Comparison of ENCODE assay signal across 1 cellular context in the genomic region with DNA sequence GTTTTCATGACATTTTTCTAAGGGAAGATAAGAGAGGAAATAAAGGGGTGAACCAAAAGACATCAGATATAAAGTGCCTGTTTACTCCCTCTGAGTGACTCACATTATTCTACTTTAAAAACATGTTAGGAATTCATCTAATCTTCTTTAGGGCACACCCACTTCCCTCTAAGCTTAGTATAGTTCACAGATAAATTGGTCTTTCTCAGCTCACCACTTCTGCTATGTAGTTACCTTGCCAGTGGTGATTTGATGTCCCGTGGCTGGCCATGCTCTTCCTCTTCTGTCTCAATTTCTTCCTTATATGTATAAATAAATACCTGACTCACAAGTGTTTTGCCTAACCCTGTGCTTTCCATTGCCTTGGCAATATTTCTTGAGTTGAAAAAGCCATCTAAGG.
TF ChIP-seq lines count a peak whose summit lies in the region.

No MANE protein-coding gene starts in this region.

TF ChIP-seq in K562, 482 proteins besides CTCF, POLR2A, EP300 and RAD21 (continued from another document and continues in another):
- TF ChIP-seq CREB1 (IDR thresholded peaks at IDR 0.05), result no peak
- TF ChIP-seq CREB1 (CRISPR knock-in tag; IDR thresholded peaks at IDR 0.05), result no peak
- TF ChIP-seq SRSF1 (IDR thresholded peaks at IDR 0.05; ENCODE audit: low read depth, low read length), result no peak
- TF ChIP-seq, protein P1, sequence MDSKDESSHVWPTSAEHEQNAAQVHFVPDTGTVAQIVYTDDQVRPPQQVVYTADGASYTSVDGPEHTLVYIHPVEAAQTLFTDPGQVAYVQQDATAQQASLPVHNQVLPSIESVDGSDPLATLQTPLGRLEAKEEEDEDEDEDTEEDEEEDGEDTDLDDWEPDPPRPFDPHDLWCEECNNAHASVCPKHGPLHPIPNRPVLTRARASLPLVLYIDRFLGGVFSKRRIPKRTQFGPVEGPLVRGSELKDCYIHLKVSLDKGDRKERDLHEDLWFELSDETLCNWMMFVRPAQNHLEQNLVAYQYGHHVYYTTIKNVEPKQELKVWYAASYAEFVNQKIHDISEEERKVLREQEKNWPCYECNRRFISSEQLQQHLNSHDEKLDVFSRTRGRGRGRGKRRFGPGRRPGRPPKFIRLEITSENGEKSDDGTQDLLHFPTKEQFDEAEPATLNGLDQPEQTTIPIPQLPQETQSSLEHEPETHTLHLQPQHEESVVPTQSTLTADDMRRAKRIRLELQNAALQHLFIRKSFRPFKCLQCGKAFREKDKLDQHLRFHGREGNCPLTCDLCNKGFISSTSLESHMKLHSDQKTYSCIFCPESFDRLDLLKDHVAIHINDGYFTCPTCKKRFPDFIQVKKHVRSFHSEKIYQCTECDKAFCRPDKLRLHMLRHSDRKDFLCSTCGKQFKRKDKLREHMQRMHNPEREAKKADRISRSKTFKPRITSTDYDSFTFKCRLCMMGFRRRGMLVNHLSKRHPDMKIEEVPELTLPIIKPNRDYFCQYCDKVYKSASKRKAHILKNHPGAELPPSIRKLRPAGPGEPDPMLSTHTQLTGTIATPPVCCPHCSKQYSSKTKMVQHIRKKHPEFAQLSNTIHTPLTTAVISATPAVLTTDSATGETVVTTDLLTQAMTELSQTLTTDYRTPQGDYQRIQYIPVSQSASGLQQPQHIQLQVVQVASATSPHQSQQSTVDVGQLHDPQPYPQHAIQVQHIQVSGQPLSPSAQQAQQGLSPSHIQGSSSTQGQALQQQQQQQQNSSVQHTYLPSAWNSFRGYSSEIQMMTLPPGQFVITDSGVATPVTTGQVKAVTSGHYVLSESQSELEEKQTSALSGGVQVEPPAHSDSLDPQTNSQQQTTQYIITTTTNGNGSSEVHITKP (IDR thresholded peaks at IDR 0.05; ENCODE audit: partially characterized antibody), result peak; percentile 32
- TF ChIP-seq ZNF57 (CRISPR knock-in tag; IDR thresholded peaks at IDR 0.05), result no peak
- 0 out of 2 replicates have a peak, but pooled peaks have one; percentile 44 for TF ChIP-seq SMARCC2 (IDR thresholded peaks at IDR 0.05; ENCODE audit: low read depth)
- no peak for TF ChIP-seq ZNF23 (CRISPR knock-in tag; IDR thresholded peaks at IDR 0.05)
- TF ChIP-seq NUFIP1 (IDR thresholded peaks at IDR 0.05; ENCODE audit: partially characterized antibody), result no peak
- TF ChIP-seq, protein P2, sequence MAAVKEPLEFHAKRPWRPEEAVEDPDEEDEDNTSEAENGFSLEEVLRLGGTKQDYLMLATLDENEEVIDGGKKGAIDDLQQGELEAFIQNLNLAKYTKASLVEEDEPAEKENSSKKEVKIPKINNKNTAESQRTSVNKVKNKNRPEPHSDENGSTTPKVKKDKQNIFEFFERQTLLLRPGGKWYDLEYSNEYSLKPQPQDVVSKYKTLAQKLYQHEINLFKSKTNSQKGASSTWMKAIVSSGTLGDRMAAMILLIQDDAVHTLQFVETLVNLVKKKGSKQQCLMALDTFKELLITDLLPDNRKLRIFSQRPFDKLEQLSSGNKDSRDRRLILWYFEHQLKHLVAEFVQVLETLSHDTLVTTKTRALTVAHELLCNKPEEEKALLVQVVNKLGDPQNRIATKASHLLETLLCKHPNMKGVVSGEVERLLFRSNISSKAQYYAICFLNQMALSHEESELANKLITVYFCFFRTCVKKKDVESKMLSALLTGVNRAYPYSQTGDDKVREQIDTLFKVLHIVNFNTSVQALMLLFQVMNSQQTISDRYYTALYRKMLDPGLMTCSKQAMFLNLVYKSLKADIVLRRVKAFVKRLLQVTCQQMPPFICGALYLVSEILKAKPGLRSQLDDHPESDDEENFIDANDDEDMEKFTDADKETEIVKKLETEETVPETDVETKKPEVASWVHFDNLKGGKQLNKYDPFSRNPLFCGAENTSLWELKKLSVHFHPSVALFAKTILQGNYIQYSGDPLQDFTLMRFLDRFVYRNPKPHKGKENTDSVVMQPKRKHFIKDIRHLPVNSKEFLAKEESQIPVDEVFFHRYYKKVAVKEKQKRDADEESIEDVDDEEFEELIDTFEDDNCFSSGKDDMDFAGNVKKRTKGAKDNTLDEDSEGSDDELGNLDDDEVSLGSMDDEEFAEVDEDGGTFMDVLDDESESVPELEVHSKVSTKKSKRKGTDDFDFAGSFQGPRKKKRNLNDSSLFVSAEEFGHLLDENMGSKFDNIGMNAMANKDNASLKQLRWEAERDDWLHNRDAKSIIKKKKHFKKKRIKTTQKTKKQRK (IDR thresholded peaks at IDR 0.05; ENCODE audit: borderline replicate concordance, low read depth, low read length), result no peak
- no peak for TF ChIP-seq TOE1 (IDR thresholded peaks at IDR 0.05; ENCODE audit: borderline replicate concordance)
- no peak for TF ChIP-seq TOE1 (CRISPR knock-in tag; IDR thresholded peaks at IDR 0.05; ENCODE audit: borderline replicate concordance, low read depth)
- TF ChIP-seq JUN (IDR thresholded peaks at IDR 0.05; ENCODE audit: borderline replicate concordance, low read depth, low read length), result peak; percentile 45; the same call in 1 of the 2 replicates
- no peak for TF ChIP-seq JUN (CRISPR knock-in tag; IDR thresholded peaks at IDR 0.05; ENCODE audit: borderline replicate concordance)
- peak; percentile 84 for TF ChIP-seq SMARCA4 (IDR thresholded peaks at IDR 0.05)
- TF ChIP-seq HNRNPL (IDR thresholded peaks at IDR 0.05; ENCODE audit: low read depth, low read length), result no peak
- TF ChIP-seq MXI1 (IDR thresholded peaks at IDR 0.05; ENCODE audit: low read depth, low read length), result 0 out of 2 replicates have a peak, but pooled peaks have one; percentile 6
- TF ChIP-seq VEZF1 (CRISPR knock-in tag; IDR thresholded peaks at IDR 0.05), result no peak
- TF ChIP-seq TEAD4 (IDR thresholded peaks at IDR 0.05; ENCODE audit: low read length), result peak; percentile 74
- TF ChIP-seq TEAD4 (CRISPR knock-in tag; IDR thresholded peaks at IDR 0.05; ENCODE audit: borderline replicate concordance), result no peak
- no peak for TF ChIP-seq ZNF232 (CRISPR knock-in tag; IDR thresholded peaks at IDR 0.05)
- TF ChIP-seq PKNOX1 (IDR thresholded peaks at IDR 0.05), result peak; percentile 35; the same call in 1 of the 2 replicates
- no peak for TF ChIP-seq ZC3H11A (IDR thresholded peaks at IDR 0.05; ENCODE audit: low read depth, low read length)
- TF ChIP-seq KDM1A (IDR thresholded peaks at IDR 0.05), result peak in 1 of 2 experiments; percentile 39; a peak in 1 of 4 replicates
- TF ChIP-seq, protein P3, sequence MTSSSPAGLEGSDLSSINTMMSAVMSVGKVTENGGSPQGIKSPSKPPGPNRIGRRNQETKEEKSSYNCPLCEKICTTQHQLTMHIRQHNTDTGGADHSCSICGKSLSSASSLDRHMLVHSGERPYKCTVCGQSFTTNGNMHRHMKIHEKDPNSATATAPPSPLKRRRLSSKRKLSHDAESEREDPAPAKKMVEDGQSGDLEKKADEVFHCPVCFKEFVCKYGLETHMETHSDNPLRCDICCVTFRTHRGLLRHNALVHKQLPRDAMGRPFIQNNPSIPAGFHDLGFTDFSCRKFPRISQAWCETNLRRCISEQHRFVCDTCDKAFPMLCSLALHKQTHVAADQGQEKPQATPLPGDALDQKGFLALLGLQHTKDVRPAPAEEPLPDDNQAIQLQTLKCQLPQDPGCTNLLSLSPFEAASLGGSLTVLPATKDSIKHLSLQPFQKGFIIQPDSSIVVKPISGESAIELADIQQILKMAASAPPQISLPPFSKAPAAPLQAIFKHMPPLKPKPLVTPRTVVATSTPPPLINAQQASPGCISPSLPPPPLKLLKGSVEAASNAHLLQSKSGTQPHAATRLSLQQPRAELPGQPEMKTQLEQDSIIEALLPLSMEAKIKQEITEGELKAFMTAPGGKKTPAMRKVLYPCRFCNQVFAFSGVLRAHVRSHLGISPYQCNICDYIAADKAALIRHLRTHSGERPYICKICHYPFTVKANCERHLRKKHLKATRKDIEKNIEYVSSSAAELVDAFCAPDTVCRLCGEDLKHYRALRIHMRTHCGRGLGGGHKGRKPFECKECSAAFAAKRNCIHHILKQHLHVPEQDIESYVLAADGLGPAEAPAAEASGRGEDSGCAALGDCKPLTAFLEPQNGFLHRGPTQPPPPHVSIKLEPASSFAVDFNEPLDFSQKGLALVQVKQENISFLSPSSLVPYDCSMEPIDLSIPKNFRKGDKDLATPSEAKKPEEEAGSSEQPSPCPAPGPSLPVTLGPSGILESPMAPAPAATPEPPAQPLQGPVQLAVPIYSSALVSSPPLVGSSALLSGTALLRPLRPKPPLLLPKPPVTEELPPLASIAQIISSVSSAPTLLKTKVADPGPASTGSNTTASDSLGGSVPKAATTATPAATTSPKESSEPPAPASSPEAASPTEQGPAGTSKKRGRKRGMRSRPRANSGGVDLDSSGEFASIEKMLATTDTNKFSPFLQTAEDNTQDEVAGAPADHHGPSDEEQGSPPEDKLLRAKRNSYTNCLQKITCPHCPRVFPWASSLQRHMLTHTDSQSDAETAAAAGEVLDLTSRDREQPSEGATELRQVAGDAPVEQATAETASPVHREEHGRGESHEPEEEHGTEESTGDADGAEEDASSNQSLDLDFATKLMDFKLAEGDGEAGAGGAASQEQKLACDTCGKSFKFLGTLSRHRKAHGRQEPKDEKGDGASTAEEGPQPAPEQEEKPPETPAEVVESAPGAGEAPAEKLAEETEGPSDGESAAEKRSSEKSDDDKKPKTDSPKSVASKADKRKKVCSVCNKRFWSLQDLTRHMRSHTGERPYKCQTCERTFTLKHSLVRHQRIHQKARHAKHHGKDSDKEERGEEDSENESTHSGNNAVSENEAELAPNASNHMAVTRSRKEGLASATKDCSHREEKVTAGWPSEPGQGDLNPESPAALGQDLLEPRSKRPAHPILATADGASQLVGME (CRISPR knock-in tag; IDR thresholded peaks at IDR 0.05), result no peak
- TF ChIP-seq SOX6 (IDR thresholded peaks at IDR 0.05), result peak; percentile 72
- TF ChIP-seq, protein P4, sequence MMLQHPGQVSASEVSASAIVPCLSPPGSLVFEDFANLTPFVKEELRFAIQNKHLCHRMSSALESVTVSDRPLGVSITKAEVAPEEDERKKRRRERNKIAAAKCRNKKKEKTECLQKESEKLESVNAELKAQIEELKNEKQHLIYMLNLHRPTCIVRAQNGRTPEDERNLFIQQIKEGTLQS (IDR thresholded peaks at IDR 0.05), result peak; percentile 59
- TF ChIP-seq, protein P4 (CRISPR knock-in tag; conservative IDR thresholded peaks at IDR 0.05), result no peak
- no peak for TF ChIP-seq CREM (IDR thresholded peaks at IDR 0.05; ENCODE audit: low read depth)
- no peak for TF ChIP-seq PURB (CRISPR knock-in tag; IDR thresholded peaks at IDR 0.05; ENCODE audit: low read depth)
- no peak for TF ChIP-seq ZNF740 (CRISPR knock-in tag; IDR thresholded peaks at IDR 0.05)
- TF ChIP-seq ZNF740 (tag; IDR thresholded peaks at IDR 0.05), result no peak
- no peak for TF ChIP-seq DIDO1 (tag; IDR thresholded peaks at IDR 0.05; ENCODE audit: low read depth)
- TF ChIP-seq SPI1 (IDR thresholded peaks at IDR 0.05; ENCODE audit: borderline replicate concordance, low read depth, low read length), result peak; percentile 86
- TF ChIP-seq GABPB1 (CRISPR knock-in tag; IDR thresholded peaks at IDR 0.05), result no peak
- peak; percentile 49 for TF ChIP-seq CBFA2T3 (IDR thresholded peaks at IDR 0.05)
- TF ChIP-seq HIVEP1 (CRISPR knock-in tag; IDR thresholded peaks at IDR 0.05), result no peak
- TF ChIP-seq NKRF (IDR thresholded peaks at IDR 0.05; ENCODE audit: borderline replicate concordance), result no peak
- TF ChIP-seq KAT2B (IDR thresholded peaks at IDR 0.05; ENCODE audit: low read depth, low read length), result no peak
- TF ChIP-seq, protein P5, sequence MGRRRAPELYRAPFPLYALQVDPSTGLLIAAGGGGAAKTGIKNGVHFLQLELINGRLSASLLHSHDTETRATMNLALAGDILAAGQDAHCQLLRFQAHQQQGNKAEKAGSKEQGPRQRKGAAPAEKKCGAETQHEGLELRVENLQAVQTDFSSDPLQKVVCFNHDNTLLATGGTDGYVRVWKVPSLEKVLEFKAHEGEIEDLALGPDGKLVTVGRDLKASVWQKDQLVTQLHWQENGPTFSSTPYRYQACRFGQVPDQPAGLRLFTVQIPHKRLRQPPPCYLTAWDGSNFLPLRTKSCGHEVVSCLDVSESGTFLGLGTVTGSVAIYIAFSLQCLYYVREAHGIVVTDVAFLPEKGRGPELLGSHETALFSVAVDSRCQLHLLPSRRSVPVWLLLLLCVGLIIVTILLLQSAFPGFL (CRISPR knock-in tag; IDR thresholded peaks at IDR 0.05), result no peak
